In the genomic region with DNA sequence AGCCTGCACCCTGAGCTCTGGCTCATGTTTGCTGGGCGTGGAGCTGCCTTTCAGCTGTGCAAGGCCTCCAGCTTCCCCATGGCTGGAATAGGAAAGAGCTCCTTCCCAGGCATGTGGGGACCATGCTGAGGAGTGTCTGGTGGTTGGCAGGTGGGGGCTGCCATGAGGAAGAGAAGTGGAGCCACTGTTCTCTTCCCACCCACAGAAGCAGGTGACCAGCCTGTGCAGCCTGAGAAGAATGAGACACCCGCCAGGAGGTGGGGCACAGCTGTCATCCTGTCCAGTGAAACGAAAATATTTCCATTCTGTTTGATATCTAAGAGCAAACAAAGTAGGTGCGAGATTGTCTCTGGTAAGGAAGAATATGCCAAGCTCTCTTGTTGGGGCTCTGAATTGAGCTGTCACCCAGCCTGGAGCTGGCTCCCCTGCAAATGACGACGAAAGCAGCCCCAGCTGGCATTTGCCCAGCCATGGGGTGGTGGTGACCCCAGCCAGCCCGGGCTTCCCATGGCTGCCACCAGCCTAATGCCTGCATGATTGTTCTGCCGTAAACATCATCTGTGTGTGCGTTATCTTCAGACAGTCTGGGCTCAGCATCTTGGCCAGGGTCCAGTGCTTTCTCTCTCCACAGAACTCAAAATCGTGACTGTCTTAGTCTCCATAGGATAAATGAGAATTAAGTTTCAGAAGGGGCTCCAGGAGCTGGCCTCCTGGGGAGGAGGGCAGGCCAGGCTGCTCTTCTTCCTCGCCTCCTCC, we compare ENCODE assay signal across 12 cellular contexts.
A peak's percentile ranks its signal among the peaks of the same experiment; 100 is the strongest.
DNase-seq lines count a peak whose midpoint lies in the region; ATAC-seq and TF ChIP-seq lines count a peak whose summit lies in the region.
"Had no signal": no experiment of that assay in that cellular context is flagged by ENCODE, and none has a peak within 500 bp of the region (broad histone marks: within the 10 kb centered on the region; RNA-seq: fewer than 3 reads in every experiment).

No MANE protein-coding gene starts in this region.

- no peak overlapping the region for H3K9ac ChIP-seq in colonic mucosa (ENCODE audit: low read depth in 2 of 2, low read length in 2 of 2)

- no peaks in the 10 kb centered on the region for H3K27me3 ChIP-seq in colonic mucosa
- H3K27me3 ChIP-seq in CD4-positive, alpha-beta T cell (ENCODE audit: control insufficient read depth, insufficient read depth, low read length) = no peaks in the 10 kb centered on the region

- TF ChIP-seq CTCF in colonic mucosa (IDR thresholded peaks at IDR 0.05) = no peak
- no peak for TF ChIP-seq CTCF in CD4-positive, alpha-beta T cell (IDR thresholded peaks at IDR 0.05)
- TF ChIP-seq CTCF in GM10248 (IDR thresholded peaks at IDR 0.05; ENCODE audit: control extremely low read depth, extremely low read depth, low read depth, missing control alignments) = no peak

- peak overlapping the region; percentile 43 for H3K27ac ChIP-seq in colonic mucosa
- H3K27ac ChIP-seq in CD4-positive, alpha-beta T cell (ENCODE audit: low read depth, low read length) = no peak overlapping the region

- H3K36me3 ChIP-seq in colonic mucosa = no peaks in the 10 kb centered on the region

- no peak overlapping the region for H3K27ac Mint-ChIP-seq in stimulated activated naive CD8-positive, alpha-beta T cell treated with anti-CD3 and anti-CD28 coated beads, Interleukin-15, amount 100 ng/mL, for 72 hours
- no peak overlapping the region for H3K27ac Mint-ChIP-seq in CD4-positive, alpha-beta T cell
- H3K27ac Mint-ChIP-seq: CD4-positive, CD25-positive, alpha-beta regulatory T cell had no signal

- H3K9me3 ChIP-seq in colonic mucosa = no peaks in the 10 kb centered on the region
- no peaks in the 10 kb centered on the region for H3K9me3 ChIP-seq in CD4-positive, alpha-beta T cell (ENCODE audit: control insufficient read depth, low read length)

- H3K4me3 ChIP-seq in colonic mucosa = no peak overlapping the region
- H3K4me3 ChIP-seq: lung had no signal

- no peaks in the 10 kb centered on the region for H3K27me3 Mint-ChIP-seq in stimulated activated naive CD8-positive, alpha-beta T cell treated with anti-CD3 and anti-CD28 coated beads, Interleukin-15, amount 100 ng/mL, for 72 hours
- H3K27me3 Mint-ChIP-seq in CD4-positive, alpha-beta T cell = no peaks in the 10 kb centered on the region
- H3K27me3 Mint-ChIP-seq: CD4-positive, CD25-positive, alpha-beta regulatory T cell had no signal

- intact Hi-C loops in colonic mucosa (cut with DNase I) = no loop called here
- intact Hi-C loops in CD4-positive, alpha-beta T cell (cut with DNase I, micrococcal nuclease) = no loop called here

- DNase-seq in DMS153 treated with DMSO at 0.1 percent for 48 hours (lab: John Stamatoyannopoulos, UW; ENCODE audit: unreplicated experiment) = peak; percentile 58
- peak; percentile 71 for DNase-seq in NCI-H2171 treated with DMSO at 0.1 percent for 48 hours (lab: John Stamatoyannopoulos, UW)
- peak; percentile 36 for DNase-seq in colonic mucosa
- peak; percentile 95 for DNase-seq in myocyte (ENCODE audit: low read depth)
- no peak for DNase-seq in NCI-H2107 (lab: John Stamatoyannopoulos, UW)
- no peak for DNase-seq in stimulated activated naive CD8-positive, alpha-beta T cell treated with anti-CD3 and anti-CD28 coated beads, Interleukin-15, amount 100 ng/mL, for 72 hours
- DNase-seq in CD4-positive, alpha-beta T cell = no peak
- no peak for DNase-seq in GM10248 (ENCODE audit: extremely low spot score)
- DNase-seq: CD4-positive, CD25-positive, alpha-beta regulatory T cell; KG1; NCI-H526 had no signal

- no peaks in the 10 kb centered on the region for H3K4me1 Mint-ChIP-seq in stimulated activated naive CD8-positive, alpha-beta T cell treated with anti-CD3 and anti-CD28 coated beads, Interleukin-15, amount 100 ng/mL, for 72 hours
- no peaks in the 10 kb centered on the region for H3K4me1 Mint-ChIP-seq in CD4-positive, alpha-beta T cell (ENCODE audit: low read depth)
- H3K4me1 Mint-ChIP-seq: CD4-positive, CD25-positive, alpha-beta regulatory T cell had no signal

- no peak overlapping the region for H3K4me3 Mint-ChIP-seq in stimulated activated naive CD8-positive, alpha-beta T cell treated with anti-CD3 and anti-CD28 coated beads, Interleukin-15, amount 100 ng/mL, for 72 hours
- H3K4me3 Mint-ChIP-seq in CD4-positive, alpha-beta T cell = no peak overlapping the region
- H3K4me3 Mint-ChIP-seq: CD4-positive, CD25-positive, alpha-beta regulatory T cell had no signal

- no peaks in the 10 kb centered on the region for H3K4me1 ChIP-seq in colonic mucosa

- no peaks in the 10 kb centered on the region for H3K9me3 Mint-ChIP-seq in stimulated activated naive CD8-positive, alpha-beta T cell treated with anti-CD3 and anti-CD28 coated beads, Interleukin-15, amount 100 ng/mL, for 72 hours
- peaks cover 2% of the 10 kb centered on the region for H3K9me3 Mint-ChIP-seq in CD4-positive, alpha-beta T cell

- H3K36me3 Mint-ChIP-seq in CD4-positive, alpha-beta T cell (ENCODE audit: low read depth) = no peaks in the 10 kb centered on the region
- H3K36me3 Mint-ChIP-seq: CD4-positive, CD25-positive, alpha-beta regulatory T cell had no signal

- CTCF ChIA-PET in CD4-positive, alpha-beta T cell (lab: Charles Lee) = no interaction called here
- CTCF ChIA-PET in GM10248 (lab: Yijun Ruan, JAX) = no interaction called here

- no peak for ATAC-seq in stimulated activated naive CD8-positive, alpha-beta T cell treated with anti-CD3 and anti-CD28 coated beads, Interleukin-15, amount 100 ng/mL, for 72 hours
- ATAC-seq in CD4-positive, alpha-beta T cell (ENCODE audit: poor library complexity) = no peak

- POLR2A ChIA-PET in CD4-positive, alpha-beta T cell (lab: Charles Lee) = no interaction called here
- POLR2A ChIA-PET in GM10248 (lab: Yijun Ruan, JAX) = no interaction called here

Comparison
In these comparisons a context has a peak if more than half of its experiments do, and no peak if none do; other contexts are left out.
1. DNase-seq: peak in DMS153 treated with DMSO at 0.1 percent for 48 hours (single experiment), NCI-H2171 treated with DMSO at 0.1 percent for 48 hours (single experiment), colonic mucosa (single experiment) and myocyte (single experiment); none in NCI-H2107 (single experiment), stimulated activated naive CD8-positive, alpha-beta T cell treated with anti-CD3 and anti-CD28 coated beads, Interleukin-15, amount 100 ng/mL, for 72 hours (0 of 2), CD4-positive, alpha-beta T cell (0 of 10) and GM10248 (single experiment).